ENCODE assay signal across 20 cellular contexts in the genomic region with DNA sequence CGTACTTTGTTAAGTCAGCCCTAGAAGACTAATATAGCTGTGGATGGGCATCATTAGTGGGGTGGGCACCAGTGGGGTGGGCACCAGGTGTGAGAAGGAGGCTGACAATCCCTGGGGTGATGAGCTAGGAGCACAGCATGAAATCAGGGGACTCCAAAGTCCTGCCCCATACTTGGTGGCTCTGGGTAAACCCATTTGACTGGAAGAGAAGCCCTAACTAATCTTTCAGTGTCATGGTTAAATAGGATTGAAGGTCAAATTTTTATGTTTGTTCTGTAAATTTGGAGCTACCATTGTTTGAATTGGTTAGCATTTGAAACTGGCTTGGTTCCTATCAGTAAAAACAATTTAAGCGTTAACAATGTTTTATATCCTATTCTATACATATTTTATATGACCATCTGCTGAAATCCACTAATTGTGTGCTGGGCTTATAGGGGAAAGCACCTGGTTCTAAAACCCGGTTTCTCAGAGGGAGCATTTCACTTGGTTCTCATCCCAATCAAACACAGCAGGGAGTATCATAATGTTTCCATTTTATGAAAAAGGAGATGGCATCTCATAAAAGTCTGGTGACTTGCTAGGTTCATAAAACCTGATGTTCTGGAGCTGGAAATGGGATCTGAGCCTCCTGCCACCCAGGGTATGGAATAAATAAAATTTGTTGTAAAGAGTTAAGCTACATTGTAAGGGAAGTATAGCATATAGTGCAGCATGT.
"Had no signal": no experiment of that assay in that cellular context is flagged by ENCODE, and none has a peak within 500 bp of the region (broad histone marks: within the 10 kb centered on the region; RNA-seq: fewer than 3 reads in every experiment).

No MANE protein-coding gene starts in this region.

- H3K27me3 ChIP-seq: colonic mucosa, testis had no signal

- H3K27ac Mint-ChIP-seq: activated CD8-positive, alpha-beta T cell treated with anti-CD3 and anti-CD28 coated beads, Interleukin-2, amount 10 ng/mL, durations not matched to agents 7 days and 5 days; mesothelial cell of epicardium; progenitor cell of endocrine pancreas; T-cell had no signal

- H3K9me3 Mint-ChIP-seq: mesothelial cell of epicardium, T-cell had no signal

- H3K27ac ChIP-seq: colonic mucosa, lower lobe of right lung, neutrophil, WERI-Rb-1 had no signal

- H3K4me3 ChIP-seq: colonic mucosa, lower lobe of right lung, testis had no signal

- DNase-seq: activated CD4-positive, alpha-beta T cell treated with anti-CD3 and anti-CD28 coated beads for 4 hours; activated CD8-positive, alpha-beta memory T cell treated with anti-CD3 and anti-CD28 coated beads, Interleukin-2, amount 50 U/mL, for 48 hours; activated CD8-positive, alpha-beta T cell treated with anti-CD3 and anti-CD28 coated beads, Interleukin-2, amount 10 ng/mL, durations not matched to agents 7 days and 5 days; colonic mucosa; effector CD8-positive, alpha-beta T cell; hippocampal formation; kidney glomerular epithelial cell; lower lobe of right lung; naive B cell; stimulated activated CD4-positive, alpha-beta T cell treated with anti-CD3 and anti-CD28 coated beads, Interleukin-2, amount 100 ng/mL, for 48 hours; stimulated activated CD8-positive, alpha-beta memory T cell treated with anti-CD3 and anti-CD28 coated beads, Interleukin-4, amount 100 ng/mL, for 48 hours; stimulated activated naive CD8-positive, alpha-beta T cell treated with anti-CD3 and anti-CD28 coated beads, Interleukin-15, Interleukin-2, amounts not matched to agents 100 U/mL and 50 U/mL, for 24 hours; T-cell; T1000; testis; WERI-Rb-1 had no signal

- ATAC-seq: activated CD8-positive, alpha-beta T cell treated with anti-CD3 and anti-CD28 coated beads, Interleukin-2, amount 10 ng/mL, durations not matched to agents 7 days and 5 days; lower lobe of right lung; sciatic nerve; stimulated activated naive CD8-positive, alpha-beta T cell treated with anti-CD3 and anti-CD28 coated beads, Interleukin-15, Interleukin-2, amounts not matched to agents 100 U/mL and 50 U/mL, for 24 hours; T-cell had no signal

- H3K36me3 Mint-ChIP-seq: mesothelial cell of epicardium, naive B cell, T-cell had no signal

- H3K4me3 Mint-ChIP-seq: activated CD8-positive, alpha-beta T cell treated with anti-CD3 and anti-CD28 coated beads, Interleukin-2, amount 10 ng/mL, durations not matched to agents 7 days and 5 days; mesothelial cell of epicardium; T-cell had no signal

- H3K9me3 ChIP-seq: colonic mucosa, lower lobe of right lung, neutrophil, testis had no signal

- H3K36me3 ChIP-seq: colonic mucosa, neutrophil, WERI-Rb-1 had no signal

- H3K4me1 ChIP-seq: colonic mucosa had no signal
